In genomic region chr5:164204338-164204946, GRCh38 we compare ENCODE assay signal across 19 cellular contexts.
A peak's percentile ranks its signal among the peaks of the same experiment; 100 is the strongest.
DNase-seq lines count a peak whose midpoint lies in the region; ATAC-seq and TF ChIP-seq lines count a peak whose summit lies in the region.
"Had no signal": no experiment of that assay in that cellular context is flagged by ENCODE, and none has a peak within 500 bp of the region (broad histone marks: within the 10 kb centered on the region; RNA-seq: fewer than 3 reads in every experiment).

No MANE protein-coding gene starts in this region.

- CTCF ChIA-PET in PC-3 (lab: Charles Lee) = no interaction called here

- no TSS peak for BruUV-seq in PC-3 (replicated peaks; lab: Mats Ljungman, UMichigan)

- H3K4me3 ChIP-seq in AG09309 (ENCODE audit: control insufficient read depth, low read depth, low read length) (no peak overlapping the region), PC-3 (ENCODE audit: low read length) (no peak overlapping the region), brain microvascular endothelial cell (ENCODE audit: low read depth, low read length) (no peak overlapping the region)
- H3K4me3 ChIP-seq: A549, cardiac muscle cell, heart left ventricle had no signal

- peak; percentile 1 for DNase-seq in AG09309 (ENCODE audit: low read depth)
- DNase-seq in PC-3 = peak; percentile 60
- DNase-seq in chondrocyte (ENCODE audit: low spot score) = no peak
- DNase-seq in glomerular visceral epithelial cell (ENCODE audit: extremely low spot score) = peak; percentile 47
- no peak for DNase-seq in brain microvascular endothelial cell
- DNase-seq in SKM-1 (lab: John Stamatoyannopoulos, UW; ENCODE audit: unreplicated experiment) = no peak
- no peak for DNase-seq in DMS 273 treated with DMSO at 0.1 percent for 48 hours (lab: John Stamatoyannopoulos, UW)
- DNase-seq: activated gamma-delta T cell treated with Interleukin-2 at 50 U/mL for 16 hours; CD4-positive, CD25-positive, alpha-beta regulatory T cell; heart left ventricle; NCI-H2227 treated with DMSO at 0.1 percent for 48 hours; SHP77; stimulated activated naive CD4-positive, alpha-beta T cell; T-helper 2 cell had no signal

- peak overlapping the region; percentile 14 for H3K27ac Mint-ChIP-seq in chondrocyte (ENCODE audit: unreplicated experiment)
- H3K27ac Mint-ChIP-seq: nephron had no signal

- peak overlapping the region; percentile 19; the same call in 1 of the 2 replicates for H3K4me2 ChIP-seq in PC-3 (ENCODE audit: low read length)
- H3K4me2 ChIP-seq: A549 had no signal

- H3K4me3 Mint-ChIP-seq in chondrocyte (ENCODE audit: unreplicated experiment) = no peak overlapping the region
- H3K4me3 Mint-ChIP-seq: CD4-positive, CD25-positive, alpha-beta regulatory T cell; nephron had no signal

- peak; percentile 52 for ATAC-seq in PC-3
- no peak for ATAC-seq in HG02763 (IDR thresholded peaks at IDR 0.05; ENCODE audit: unreplicated experiment)
- ATAC-seq: A549; activated CD4-positive, CD25-positive, alpha-beta regulatory T cell treated with anti-CD3 and anti-CD28 coated beads, Interleukin-2, amount 50 U/mL, for 24 hours; heart left ventricle had no signal

- peaks cover 3% of the 10 kb centered on the region for H3K9me3 Mint-ChIP-seq in chondrocyte (ENCODE audit: low read depth)
- H3K9me3 Mint-ChIP-seq: nephron had no signal

- no peak overlapping the region for H2AFZ ChIP-seq in PC-3 (ENCODE audit: low read length)

- H3F3A ChIP-seq in PC-3 (ENCODE audit: low read length, unreplicated experiment) = no peaks in the 10 kb centered on the region

- H3K4me1 Mint-ChIP-seq in chondrocyte (ENCODE audit: low read depth) = peaks cover 21% of the 10 kb centered on the region
- H3K4me1 Mint-ChIP-seq: CD4-positive, CD25-positive, alpha-beta regulatory T cell had no signal

- peaks cover 9% of the 10 kb centered on the region for H3K4me1 ChIP-seq in PC-3 (ENCODE audit: insufficient read depth, low read length)
- H3K4me1 ChIP-seq: A549, heart left ventricle had no signal

- H3K36me3 Mint-ChIP-seq in chondrocyte (ENCODE audit: low read depth) = no peaks in the 10 kb centered on the region
- H3K36me3 Mint-ChIP-seq: CD4-positive, CD25-positive, alpha-beta regulatory T cell had no signal

- no peaks in the 10 kb centered on the region for H4K20me1 ChIP-seq in PC-3 (ENCODE audit: low read length)

- TF ChIP-seq CTCF in AG09309 (IDR thresholded peaks at IDR 0.05; ENCODE audit: control insufficient read depth, insufficient read depth, low read depth, low read length, missing control alignments) (no peak), PC-3 (conservative IDR thresholded peaks at IDR 0.05; ENCODE audit: low read depth, low read length) (no peak), chondrocyte (IDR thresholded peaks at IDR 0.05) (no peak), brain microvascular endothelial cell (IDR thresholded peaks at IDR 0.05; ENCODE audit: low read depth, low read length, missing control alignments) (no peak)

- no peaks in the 10 kb centered on the region for H3K79me2 ChIP-seq in PC-3 (ENCODE audit: low read length)

- in situ Hi-C loops in brain microvascular endothelial cell (cut with HindIII; ENCODE audit: low pct_ligation_motif_present, low sequenced_read_pairs) = no loop called here

- H3K9me2 ChIP-seq in PC-3 (replicated peaks; ENCODE audit: low read length) = no peaks in the 10 kb centered on the region

- intact Hi-C loops in PC-3 (cut with micrococcal nuclease) = no loop called here

- H3K27me3 Mint-ChIP-seq in chondrocyte (ENCODE audit: low read depth) = no peaks in the 10 kb centered on the region
- H3K27me3 Mint-ChIP-seq: CD4-positive, CD25-positive, alpha-beta regulatory T cell had no signal

- POLR2A ChIA-PET in PC-3 (lab: Charles Lee; ENCODE audit: unreplicated experiment) = no interaction called here

- no peaks in the 10 kb centered on the region for H3K27me3 ChIP-seq in PC-3 (ENCODE audit: low read length)
- no peaks in the 10 kb centered on the region for H3K27me3 ChIP-seq in brain microvascular endothelial cell (replicated peaks)
- H3K27me3 ChIP-seq: cardiac muscle cell, heart left ventricle had no signal

- H3K27ac ChIP-seq in PC-3 (ENCODE audit: low read length) (peak overlapping the region; percentile 70), brain microvascular endothelial cell (no peak overlapping the region)
- H3K27ac ChIP-seq: A549, cardiac muscle cell, heart left ventricle had no signal

- H3K9ac ChIP-seq in PC-3 (ENCODE audit: low read length) = 0 out of 2 replicates have a peak overlapping the region, but pooled peaks have one; percentile 15

- H3K9me3 ChIP-seq in PC-3 (ENCODE audit: low read length) = 0 out of 2 replicates have a peak, but pooled peaks cover 3% of the 10 kb centered on the region
- H3K9me3 ChIP-seq: A549 had no signal

- H3K36me3 ChIP-seq in PC-3 (ENCODE audit: low read depth, low read length) (no peaks in the 10 kb centered on the region), brain microvascular endothelial cell (replicated peaks) (no peaks in the 10 kb centered on the region)
- H3K36me3 ChIP-seq: cardiac muscle cell, heart left ventricle had no signal

Comparison
In these comparisons a context has a peak if more than half of its experiments do, and no peak if none do; other contexts are left out.
1. DNase-seq: peak in AG09309 (single experiment), PC-3 (single experiment) and glomerular visceral epithelial cell (single experiment); none in chondrocyte (single experiment), brain microvascular endothelial cell (single experiment), SKM-1 (single experiment) and DMS 273 treated with DMSO at 0.1 percent for 48 hours (single experiment).